13 cellular contexts compared by ENCODE assay signal in the genomic region with DNA sequence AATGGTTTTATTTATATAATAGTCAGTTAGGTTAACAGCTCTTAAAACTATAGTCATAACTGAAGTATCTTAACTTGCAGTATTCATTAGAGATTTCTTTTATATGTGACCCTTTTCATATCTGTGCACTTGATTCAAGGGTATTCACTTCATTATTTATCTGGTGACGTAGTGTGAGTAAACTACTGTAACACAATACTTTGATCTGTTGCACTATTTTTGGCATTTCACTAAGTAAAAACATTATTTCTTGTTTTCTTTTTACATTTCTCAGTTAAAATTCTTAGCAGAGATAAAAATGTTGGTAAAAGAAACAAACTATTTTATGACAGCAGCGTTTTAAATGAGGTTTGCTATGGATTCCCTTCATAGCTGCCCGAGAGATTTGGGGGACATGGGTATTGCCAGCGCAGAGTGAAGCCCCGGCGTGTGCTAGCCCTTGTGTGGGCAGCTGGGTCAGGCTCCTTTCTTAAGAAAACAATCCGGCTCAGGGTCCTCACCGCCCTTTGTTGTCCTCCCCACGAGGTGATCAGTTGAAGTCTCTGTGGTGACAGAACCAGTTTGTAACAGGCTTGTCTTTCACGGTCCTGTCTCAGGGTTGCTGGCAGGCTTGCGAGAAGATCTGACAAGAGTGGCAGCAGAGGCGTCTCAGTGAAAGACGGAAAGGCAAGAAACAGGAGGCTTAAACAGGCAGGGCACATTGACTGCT.
A peak's percentile ranks its signal among the peaks of the same experiment; 100 is the strongest.
DNase-seq lines count a peak whose midpoint lies in the region; ATAC-seq and TF ChIP-seq lines count a peak whose summit lies in the region.
"Had no signal": no experiment of that assay in that cellular context is flagged by ENCODE, and none has a peak within 500 bp of the region (broad histone marks: within the 10 kb centered on the region; RNA-seq: fewer than 3 reads in every experiment).

No MANE protein-coding gene starts in this region.

- no peak overlapping the region for H4K5ac ChIP-seq in mesendoderm (ENCODE audit: low read length)

- H3K27me3 ChIP-seq in mesendoderm (ENCODE audit: insufficient read depth, low read length, poor library complexity) = no peaks in the 10 kb centered on the region
- H3K27me3 ChIP-seq in skeletal muscle tissue (ENCODE audit: control insufficient read depth in 3 of 3, insufficient read depth in 3 of 3, low read length in 3 of 3) = no peaks in the 10 kb centered on the region
- H3K27me3 ChIP-seq: esophagus squamous epithelium had no signal

- TF ChIP-seq CTCF in LNCaP clone FGC (IDR thresholded peaks at IDR 0.05; ENCODE audit: control insufficient read depth, extremely low read depth, insufficient read depth) = no peak

- H3K4me1 ChIP-seq in mesendoderm (ENCODE audit: control insufficient read depth, low read depth, low read length) = no peaks in the 10 kb centered on the region
- peaks cover 0 to 6% (median 3%) of the 10 kb centered on the region in 3 donors for H3K4me1 ChIP-seq in skeletal muscle tissue (ENCODE audit: control insufficient read depth in 3 of 3, insufficient read depth in 3 of 3, low read length in 3 of 3)
- H3K4me1 ChIP-seq: esophagus squamous epithelium had no signal

- H3K79me2 ChIP-seq in mesendoderm (ENCODE audit: control insufficient read depth, insufficient read depth, low read length) = no peaks in the 10 kb centered on the region

- no peak overlapping the region for H3K4me2 ChIP-seq in mesendoderm (ENCODE audit: low read length)

- WGBS in mesendoderm (ENCODE audit: extremely low coverage, insufficient coverage, low lambda C conversion rate) = no CpG with 5 or more reads among the region's 13 CpGs

- H2BK5ac ChIP-seq in mesendoderm (ENCODE audit: low read length) = no peak overlapping the region

- H2BK120ac ChIP-seq in mesendoderm (ENCODE audit: low read depth, low read length) = no peak overlapping the region

- no peaks in the 10 kb centered on the region for H3K79me1 ChIP-seq in mesendoderm (ENCODE audit: low read length)

- H3K4me3 ChIP-seq in LNCaP clone FGC (ENCODE audit: low read depth, low read length) = peak overlapping the region; percentile 33
- no peak overlapping the region for H3K4me3 ChIP-seq in mesendoderm (ENCODE audit: low read length)
- H3K4me3 ChIP-seq in skeletal muscle tissue (ENCODE audit: low read length in 3 of 3) = peak overlapping the region; percentile 27 to 67 (median 48)
- H3K4me3 ChIP-seq: esophagus squamous epithelium had no signal

- no peaks in the 10 kb centered on the region for H3K9me3 ChIP-seq in skeletal muscle tissue (ENCODE audit: control insufficient read depth in 3 of 3, low read length in 3 of 3)
- H3K9me3 ChIP-seq: esophagus squamous epithelium had no signal

- H3K36me3 ChIP-seq in mesendoderm (ENCODE audit: control insufficient read depth, insufficient read depth, low read length) (no peaks in the 10 kb centered on the region), skeletal muscle tissue (ENCODE audit: control insufficient read depth in 3 of 3, insufficient read depth in 3 of 3, low read length in 3 of 3) (no peaks in the 10 kb centered on the region)
- H3K36me3 ChIP-seq: esophagus squamous epithelium had no signal

- no peak for ATAC-seq in GM18909 (IDR thresholded peaks at IDR 0.05; ENCODE audit: poor library complexity, unreplicated experiment)
- ATAC-seq: activated CD4-positive, CD25-positive, alpha-beta regulatory T cell treated with anti-CD3 and anti-CD28 coated beads, Interleukin-2, amount 50 U/mL, for 24 hours; PC-3 had no signal

- no peak overlapping the region for H2BK15ac ChIP-seq in mesendoderm (replicated peaks; ENCODE audit: low read depth)

- no peak overlapping the region for H3K18ac ChIP-seq in mesendoderm (ENCODE audit: low read length)

- no peak overlapping the region for H4K8ac ChIP-seq in mesendoderm (ENCODE audit: low read depth, low read length)

- DNase-seq in LNCaP clone FGC (ENCODE audit: low read depth) = peak; percentile 75
- DNase-seq in mesendoderm = peak; percentile 13
- no peak for DNase-seq in AML-193 (lab: John Stamatoyannopoulos, UW)
- no peak for DNase-seq in SIG-M5 treated with dmso at 0.1 percent for 504 hours (lab: John Stamatoyannopoulos, UW; ENCODE audit: unreplicated experiment)
- DNase-seq in activated CD4-positive, alpha-beta T cell treated with anti-CD3 and anti-CD28 coated beads for 4 hours = no peak
- DNase-seq: esophagus squamous epithelium, NCI-H146, NCI-H510A, PC-3 had no signal

- H2AK5ac ChIP-seq in mesendoderm (ENCODE audit: low read length) = no peak overlapping the region

- H3K56ac ChIP-seq in mesendoderm (ENCODE audit: low read length) = no peak overlapping the region

- no peak overlapping the region for H3K4ac ChIP-seq in mesendoderm (ENCODE audit: low read depth, low read length)

- H3K9ac ChIP-seq in mesendoderm (ENCODE audit: low read length) = no peak overlapping the region
- H3K9ac ChIP-seq in skeletal muscle tissue (ENCODE audit: low read depth in 1 of 3, low read length in 3 of 3) = peak overlapping the region; percentile 51 to 79 (median 74)

- no peak overlapping the region for H3K23ac ChIP-seq in mesendoderm (ENCODE audit: low read length)

- H3K27ac ChIP-seq in cingulate gyrus (ENCODE audit: low read depth, low read length) (peak overlapping the region; percentile 20), mesendoderm (ENCODE audit: low read depth, low read length) (no peak overlapping the region), skeletal muscle tissue (ENCODE audit: low read depth, low read length) (no peak overlapping the region)
- H3K27ac ChIP-seq: esophagus squamous epithelium had no signal

Comparison
In these comparisons a context has a peak if more than half of its experiments do, and no peak if none do; other contexts are left out.
1. DNase-seq: peak in LNCaP clone FGC (single experiment) and mesendoderm (single experiment); none in AML-193 (0 of 2), SIG-M5 treated with dmso at 0.1 percent for 504 hours (single experiment) and activated CD4-positive, alpha-beta T cell treated with anti-CD3 and anti-CD28 coated beads for 4 hours (0 of 2).